23 cellular contexts compared by ENCODE assay signal in genomic region chr7:34311591-34311990, GRCh38.
DNase-seq lines count a peak whose midpoint lies in the region; ATAC-seq and TF ChIP-seq lines count a peak whose summit lies in the region.
"Had no signal": no experiment of that assay in that cellular context is flagged by ENCODE, and none has a peak within 500 bp of the region (broad histone marks: within the 10 kb centered on the region; RNA-seq: fewer than 3 reads in every experiment).

No MANE protein-coding gene starts in this region.

- H3K9me3 ChIP-seq in esophagus muscularis mucosa (peaks cover 0 to 13% (median 4%) of the 10 kb centered on the region in 4 donors), mesenchymal stem cell (ENCODE audit: control insufficient read depth, low read length) (peaks cover 3% of the 10 kb centered on the region), aorta (ENCODE audit: control insufficient read depth, low read length) (peaks cover 3% of the 10 kb centered on the region)

- no peak overlapping the region for H2BK120ac ChIP-seq in mesenchymal stem cell (ENCODE audit: low read depth, low read length)

- H3K36me3 ChIP-seq in esophagus muscularis mucosa = no peaks in the 10 kb centered on the region
- no peaks in the 10 kb centered on the region for H3K36me3 ChIP-seq in mesenchymal stem cell (ENCODE audit: control insufficient read depth in 1 of 2, insufficient read depth in 2 of 2, low read depth in 1 of 2, low read length in 2 of 2)
- H3K36me3 ChIP-seq in aorta (ENCODE audit: control insufficient read depth in 1 of 2, insufficient read depth in 2 of 2, low read length in 1 of 2) = no peaks in the 10 kb centered on the region

- H3K4me1 ChIP-seq in esophagus muscularis mucosa (no peaks in the 10 kb centered on the region), mesenchymal stem cell (ENCODE audit: control insufficient read depth, insufficient read depth, low read depth, low read length) (no peaks in the 10 kb centered on the region), aorta (ENCODE audit: control insufficient read depth in 1 of 2, insufficient read depth in 2 of 2, low read length in 2 of 2) (no peaks in the 10 kb centered on the region)
- H3K4me1 ChIP-seq: A549 had no signal

- no peak for ATAC-seq in aorta (ENCODE audit: low FRiP score)
- ATAC-seq: A549, GM12878, GM23338, HCT116 had no signal

- no peaks in the 10 kb centered on the region for H3K79me1 ChIP-seq in mesenchymal stem cell (replicated peaks; ENCODE audit: low read length, poor library complexity, severe bottlenecking)

- intact Hi-C loops in esophagus muscularis mucosa (cut with DNase I) = no loop called here
- intact Hi-C loops in aorta (cut with DNase I) = no loop called here

- H2BK5ac ChIP-seq in mesenchymal stem cell (ENCODE audit: low read depth, low read length, poor library complexity, severe bottlenecking) = no peak overlapping the region

- no peak overlapping the region for H3K9ac ChIP-seq in mesenchymal stem cell (ENCODE audit: low read length)

- H3K4me2 ChIP-seq in mesenchymal stem cell (ENCODE audit: low read length, poor library complexity, severe bottlenecking) = no peak overlapping the region
- H3K4me2 ChIP-seq: A549, GM23338 had no signal

- no peak for TF ChIP-seq POLR2A in esophagus muscularis mucosa (IDR thresholded peaks at IDR 0.05; ENCODE audit: low read depth)

- TF ChIP-seq EP300 in esophagus muscularis mucosa (IDR thresholded peaks at IDR 0.05) = no peak

- TF ChIP-seq CTCF in astrocyte of the spinal cord (IDR thresholded peaks at IDR 0.05; ENCODE audit: low read depth, low read length) (no peak), esophagus muscularis mucosa (IDR thresholded peaks at IDR 0.05) (no peak)

- H4K8ac ChIP-seq in mesenchymal stem cell (ENCODE audit: low read length) = no peak overlapping the region

- H2BK12ac ChIP-seq in mesenchymal stem cell (ENCODE audit: low read length in 2 of 2) = no peak overlapping the region

- H3K4ac ChIP-seq in mesenchymal stem cell (ENCODE audit: low read depth in 1 of 2, low read length in 2 of 2) = no peak overlapping the region

- no peak overlapping the region for H3K27ac ChIP-seq in esophagus muscularis mucosa (replicated peaks in 1 of 4)
- H3K27ac ChIP-seq in mesenchymal stem cell (ENCODE audit: low read length, poor library complexity, severe bottlenecking) = no peak overlapping the region
- no peak overlapping the region for H3K27ac ChIP-seq in aorta (ENCODE audit: low read depth in 1 of 2, low read length in 2 of 2)
- H3K27ac ChIP-seq: A549 had no signal

- no peak overlapping the region for H3K4me3 ChIP-seq in astrocyte of the spinal cord (ENCODE audit: low read depth, low read length)
- no peak overlapping the region for H3K4me3 ChIP-seq in esophagus muscularis mucosa
- H3K4me3 ChIP-seq in mesenchymal stem cell (ENCODE audit: insufficient read depth in 1 of 2, low read depth in 1 of 2, low read length in 2 of 2) = no peak overlapping the region
- no peak overlapping the region for H3K4me3 ChIP-seq in aorta (ENCODE audit: low read length in 2 of 2)
- H3K4me3 ChIP-seq: A549, GM12878, GM23338 had no signal

- peak; percentile 36 for DNase-seq in EH (ENCODE audit: low read depth)
- DNase-seq in RPMI7951 (ENCODE audit: low read depth) = peak; percentile 72
- peak; percentile 19 for DNase-seq in astrocyte of the spinal cord (ENCODE audit: low read depth, low spot score)
- DNase-seq in esophagus muscularis mucosa (ENCODE audit: extremely low spot score) = peak; percentile 14
- no peak for DNase-seq in mesenchymal stem cell
- no peak for DNase-seq in NCI-H82 treated with DMSO at 0.1 percent for 48 hours (lab: John Stamatoyannopoulos, UW; ENCODE audit: unreplicated experiment)
- no peak for DNase-seq in aorta
- DNase-seq in ureter (ENCODE audit: low spot score) = no peak
- DNase-seq: 8988T; ACHN; C1 segment of cervical spinal cord; Calu3; CD4-positive, alpha-beta memory T cell; COR-L47; DMS153; DND-41; EL; GDM1; H9 had no signal

- H4K91ac ChIP-seq in mesenchymal stem cell (ENCODE audit: low read length) = no peak overlapping the region

- H2AK5ac ChIP-seq in mesenchymal stem cell (ENCODE audit: low read length, severe bottlenecking) = no peak overlapping the region

- H2BK15ac ChIP-seq in mesenchymal stem cell (ENCODE audit: low read depth, poor library complexity, severe bottlenecking) = no peak overlapping the region

- in situ Hi-C loops in astrocyte of the spinal cord (cut with HindIII; ENCODE audit: low sequenced_read_pairs) = no loop called here

- no peak overlapping the region for H2AFZ ChIP-seq in mesenchymal stem cell (ENCODE audit: low read depth, low read length)
- H2AFZ ChIP-seq: GM23338 had no signal

- no peak overlapping the region for H3K18ac ChIP-seq in mesenchymal stem cell (ENCODE audit: low read depth in 1 of 2, low read length in 2 of 2)

- no peak overlapping the region for H3K14ac ChIP-seq in mesenchymal stem cell (ENCODE audit: low read length in 2 of 2)

- H3K27me3 ChIP-seq in esophagus muscularis mucosa (no peaks in the 10 kb centered on the region), mesenchymal stem cell (ENCODE audit: control insufficient read depth in 1 of 2, insufficient read depth in 1 of 2, low read length in 2 of 2) (no peaks in the 10 kb centered on the region), aorta (ENCODE audit: control insufficient read depth in 1 of 2, insufficient read depth in 2 of 2, low read length in 1 of 2) (no peaks in the 10 kb centered on the region)

- no peak overlapping the region for H3K23ac ChIP-seq in mesenchymal stem cell (ENCODE audit: low read length in 2 of 2)

- WGBS in esophagus muscularis mucosa = 78% methylated on average over 3 of the region's 3 CpGs
- 86% methylated on average over 3 of the region's 3 CpGs for WGBS in mesenchymal stem cell
- WGBS in aorta, 2 donors = 55 to 62% methylated on average over 3 of the region's 3 CpGs

Comparison
In these comparisons a context has a peak if more than half of its experiments do, and no peak if none do; other contexts are left out.
1. DNase-seq: peak in EH (single experiment), RPMI7951 (single experiment), astrocyte of the spinal cord (single experiment) and esophagus muscularis mucosa (single experiment); none in mesenchymal stem cell (single experiment), NCI-H82 treated with DMSO at 0.1 percent for 48 hours (single experiment), aorta (0 of 2) and ureter (single experiment).